Comparison of ENCODE assay signal across 8 cellular contexts in genomic region chrX:131816551-131817136, GRCh38.
DNase-seq lines count a peak whose midpoint lies in the region; ATAC-seq and TF ChIP-seq lines count a peak whose summit lies in the region.

No MANE protein-coding gene starts in this region.

- H3K27me3 Mint-ChIP-seq in IgD-negative memory B cell (no peaks in the 10 kb centered on the region), endothelial cell (ENCODE audit: unreplicated experiment) (no peaks in the 10 kb centered on the region)
- no peaks in the 10 kb centered on the region for H3K27me3 Mint-ChIP-seq in activated CD8-positive, alpha-beta T cell treated with anti-CD3 and anti-CD28 coated beads, Interleukin-2, amount 10 ng/mL, durations not matched to agents 7 days and 5 days (ENCODE audit: low read depth)

- H3K36me3 ChIP-seq in psoas muscle (ENCODE audit: insufficient read depth in 1 of 2, low read depth in 1 of 2): no peaks in the 10 kb centered on the region

- intact Hi-C loops in psoas muscle (cut with DNase I): no loop called here

- DNase-seq in AG08395 (ENCODE audit: low spot score) (peak; percentile 74), endothelial cell (ENCODE audit: low spot score) (no peak), psoas muscle (peak; percentile 51 to 65), NCI-H1436 (lab: John Stamatoyannopoulos, UW) (no peak), RKO (ENCODE audit: low spot score) (no peak)
- DNase-seq in activated CD8-positive, alpha-beta T cell treated with anti-CD3 and anti-CD28 coated beads, Interleukin-2, amount 10 ng/mL, durations not matched to agents 7 days and 5 days: peak; percentile 69

- H3K27me3 ChIP-seq in psoas muscle (ENCODE audit: insufficient read depth in 3 of 3, low read length in 2 of 3): no peaks in the 10 kb centered on the region

- H3K4me3 ChIP-seq in psoas muscle: peak overlapping the region; percentile 60

- H3K9me3 ChIP-seq in psoas muscle: no peaks in the 10 kb centered on the region

- no peaks in the 10 kb centered on the region for H3K9me3 Mint-ChIP-seq in IgD-negative memory B cell
- H3K9me3 Mint-ChIP-seq in activated CD8-positive, alpha-beta T cell treated with anti-CD3 and anti-CD28 coated beads, Interleukin-2, amount 10 ng/mL, durations not matched to agents 7 days and 5 days (ENCODE audit: insufficient read depth): no peaks in the 10 kb centered on the region
- H3K9me3 Mint-ChIP-seq in endothelial cell (ENCODE audit: unreplicated experiment): no peaks in the 10 kb centered on the region

- ATAC-seq in GM19324 (IDR thresholded peaks at IDR 0.05; ENCODE audit: low FRiP score, unreplicated experiment): peak; percentile 81
- peak; percentile 17 for ATAC-seq in activated CD8-positive, alpha-beta T cell treated with anti-CD3 and anti-CD28 coated beads, Interleukin-2, amount 10 ng/mL, durations not matched to agents 7 days and 5 days
- ATAC-seq in psoas muscle: peak; percentile 74 to 81 (median 78)

- TF ChIP-seq CTCF in endothelial cell (IDR thresholded peaks at IDR 0.05; ENCODE audit: unreplicated experiment): no peak
- peak; percentile 64 for TF ChIP-seq CTCF in psoas muscle (IDR thresholded peaks at IDR 0.05)

- CTCF ChIA-PET in activated CD8-positive, alpha-beta T cell treated with anti-CD3 and anti-CD28 coated beads, Interleukin-2, amount 10 ng/mL, durations not matched to agents 7 days and 5 days (lab: Charles Lee): interaction anchor here (1.0 to 1.7 kb wide), 2 partner anchors 11 to 25 kb away, joined by 3 to 6 read pairs; no protein-coding TSS in a partner anchor

- H3K36me3 Mint-ChIP-seq in IgD-negative memory B cell (no peaks in the 10 kb centered on the region), endothelial cell (ENCODE audit: low read depth, unreplicated experiment) (peaks cover 6% of the 10 kb centered on the region)
- H3K36me3 Mint-ChIP-seq in activated CD8-positive, alpha-beta T cell treated with anti-CD3 and anti-CD28 coated beads, Interleukin-2, amount 10 ng/mL, durations not matched to agents 7 days and 5 days (ENCODE audit: low read depth): peaks cover 4% of the 10 kb centered on the region

- 40 to 64% (median 61%) methylated on average over 9 of the region's 9 CpGs for WGBS in psoas muscle, 3 donors

- POLR2A ChIA-PET in activated CD8-positive, alpha-beta T cell treated with anti-CD3 and anti-CD28 coated beads, Interleukin-2, amount 10 ng/mL, durations not matched to agents 7 days and 5 days (lab: Charles Lee): no interaction called here

- peak overlapping the region; percentile 69 to 97 (median 87) for H3K27ac Mint-ChIP-seq in IgD-negative memory B cell
- peak overlapping the region; percentile 71 for H3K27ac Mint-ChIP-seq in activated CD8-positive, alpha-beta T cell treated with anti-CD3 and anti-CD28 coated beads, Interleukin-2, amount 10 ng/mL, durations not matched to agents 7 days and 5 days
- peak overlapping the region; percentile 7 for H3K27ac Mint-ChIP-seq in endothelial cell (ENCODE audit: unreplicated experiment)

- no peaks in the 10 kb centered on the region for H3K4me1 ChIP-seq in psoas muscle

- peak overlapping the region; percentile 69 for H3K27ac ChIP-seq in psoas muscle

- peak overlapping the region; percentile 72 to 94 (median 88) for H3K4me3 Mint-ChIP-seq in IgD-negative memory B cell
- peak overlapping the region; percentile 40 for H3K4me3 Mint-ChIP-seq in activated CD8-positive, alpha-beta T cell treated with anti-CD3 and anti-CD28 coated beads, Interleukin-2, amount 10 ng/mL, durations not matched to agents 7 days and 5 days
- H3K4me3 Mint-ChIP-seq in endothelial cell (ENCODE audit: unreplicated experiment): no peak overlapping the region

- H3K4me1 Mint-ChIP-seq in IgD-negative memory B cell: peaks cover 13 to 33% (median 23%) of the 10 kb centered on the region in 3 donors
- peaks cover 39% of the 10 kb centered on the region for H3K4me1 Mint-ChIP-seq in activated CD8-positive, alpha-beta T cell treated with anti-CD3 and anti-CD28 coated beads, Interleukin-2, amount 10 ng/mL, durations not matched to agents 7 days and 5 days (ENCODE audit: low read depth)
- H3K4me1 Mint-ChIP-seq in endothelial cell (ENCODE audit: unreplicated experiment): peaks cover 9% of the 10 kb centered on the region

Comparison
In these comparisons a context has a peak if more than half of its experiments do, and no peak if none do; other contexts are left out.
1. DNase-seq: peak in AG08395 (single experiment), activated CD8-positive, alpha-beta T cell treated with anti-CD3 and anti-CD28 coated beads, Interleukin-2, amount 10 ng/mL, durations not matched to agents 7 days and 5 days (single experiment) and psoas muscle (2 of 2); none in endothelial cell (single experiment), NCI-H1436 (single experiment) and RKO (single experiment).
2. ATAC-seq: peak in every context shown above with its lines; median percentile 81 in GM19324; 78 in psoas muscle; 17 in activated CD8-positive, alpha-beta T cell treated with anti-CD3 and anti-CD28 coated beads, Interleukin-2, amount 10 ng/mL, durations not matched to agents 7 days and 5 days.
3. H3K27ac Mint-ChIP-seq: peak in every context shown above with its lines; median percentile 87 in IgD-negative memory B cell; 71 in activated CD8-positive, alpha-beta T cell treated with anti-CD3 and anti-CD28 coated beads, Interleukin-2, amount 10 ng/mL, durations not matched to agents 7 days and 5 days; 7 in endothelial cell.